Comparison of ENCODE assay signal across 17 cellular contexts in the genomic region with DNA sequence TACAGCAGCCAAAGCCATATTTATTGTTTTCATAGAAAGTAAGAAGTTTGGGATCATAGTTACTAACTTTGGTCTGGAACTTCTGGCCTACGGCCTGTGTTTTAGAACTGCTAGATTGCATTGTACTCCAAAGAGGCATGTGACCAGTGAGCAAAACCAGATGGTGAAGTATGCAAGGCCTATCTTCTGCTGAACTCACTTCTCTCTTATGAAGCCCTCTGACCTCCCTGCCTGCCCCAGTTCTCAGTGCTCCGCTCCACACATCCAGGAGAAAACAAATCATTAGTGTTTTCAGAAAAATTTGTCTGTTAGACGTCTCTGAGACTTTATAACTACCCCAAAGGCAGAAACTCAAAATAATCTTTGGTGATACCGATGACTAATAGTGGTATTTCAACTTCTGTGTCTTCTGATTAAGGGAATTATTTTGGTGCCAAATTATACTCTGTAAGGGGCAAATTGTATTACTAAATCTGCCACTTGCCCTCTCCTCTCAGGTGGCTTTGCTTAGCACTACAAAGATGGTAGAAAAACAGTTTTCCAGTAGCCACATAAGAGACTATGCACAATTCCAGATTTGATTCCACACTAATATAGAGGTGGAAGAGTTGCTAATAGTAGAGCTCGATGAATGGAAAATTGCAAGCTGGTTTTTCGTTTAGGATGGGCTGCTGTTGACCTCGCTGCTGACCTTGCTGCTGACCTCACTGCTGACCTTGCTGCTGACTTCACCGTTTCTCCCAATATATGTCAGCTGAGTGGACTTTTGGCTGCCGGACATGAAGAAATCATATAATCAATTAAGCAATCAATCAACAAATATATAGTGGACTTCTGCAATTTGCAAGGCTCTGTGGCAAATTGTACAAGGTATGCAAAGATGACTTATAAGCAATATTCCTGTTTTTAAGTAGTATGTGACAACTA.
A peak's percentile ranks its signal among the peaks of the same experiment; 100 is the strongest.
DNase-seq lines count a peak whose midpoint lies in the region; ATAC-seq, FAIRE-seq and TF ChIP-seq lines count a peak whose summit lies in the region.
"Had no signal": no experiment of that assay in that cellular context is flagged by ENCODE, and none has a peak within 500 bp of the region (broad histone marks: within the 10 kb centered on the region; RNA-seq: fewer than 3 reads in every experiment).

No MANE protein-coding gene starts in this region.

- no peaks in the 10 kb centered on the region for H3K79me2 ChIP-seq in K562 (ENCODE audit: control insufficient read depth, insufficient read depth, low read length)

- no peaks in the 10 kb centered on the region for H4K20me1 ChIP-seq in K562 (replicated peaks; ENCODE audit: control insufficient read depth, insufficient read depth, low read length)

- H3K4me3 ChIP-seq in K562 (no peak overlapping the region), left ventricle myocardium inferior (no peak overlapping the region), stomach smooth muscle (ENCODE audit: low read length in 2 of 2) (no peak overlapping the region)

- H3K4me1 ChIP-seq in K562 (replicated peaks in 1 of 2; ENCODE audit: control insufficient read depth in 2 of 2, insufficient read depth in 2 of 2, low read length in 2 of 2) (peaks cover 0 to 11% of the 10 kb centered on the region in 2 experiments; a peak in 1 of 5 replicates), left ventricle myocardium inferior (peaks cover 7% of the 10 kb centered on the region), stomach smooth muscle (ENCODE audit: control insufficient read depth, insufficient read depth, low read length) (peaks cover 24% of the 10 kb centered on the region)

- ATAC-seq in HG02870 (IDR thresholded peaks at IDR 0.05; ENCODE audit: unreplicated experiment) (peak; percentile 33), K562 (no peak), GM18505 (IDR thresholded peaks at IDR 0.05; ENCODE audit: unreplicated experiment) (no peak)
- ATAC-seq: CD8-positive, alpha-beta T cell had no signal

- no TSS peak for BruUV-seq in K562 (replicated peaks; lab: Mats Ljungman, UMichigan)

- in situ Hi-C loops in K562 (cut with MboI), result no loop called here

- DNase-seq in K562 (ENCODE audit: extremely low read depth in 1 of 4, low spot score in 3 of 4) (no peak), left ventricle myocardium inferior (no peak), NCI-H510A treated with DMSO at 0.1 percent for 48 hours (lab: John Stamatoyannopoulos, UW) (no peak), NCI-H345 treated with DMSO at 0.1 percent for 48 hours (lab: John Stamatoyannopoulos, UW; ENCODE audit: unreplicated experiment) (no peak), NCI-H1105 treated with DMSO at 0.1 percent for 48 hours (lab: John Stamatoyannopoulos, UW) (no peak)
- DNase-seq: activated CD4-positive, CD25-positive, alpha-beta regulatory T cell treated with anti-CD3 and anti-CD28 coated beads, Interleukin-2, amount 50 U/mL, for 72 hours; CD8-positive, alpha-beta T cell; cortex of kidney; GDM1; islet precursor cell; NCI-H1436 treated with DMSO at 0.1 percent for 48 hours; NCI-H446; stimulated activated CD4-positive, alpha-beta T cell treated with anti-CD3 and anti-CD28 coated beads, Interleukin-4, amount 100 ng/mL, for 1 hour had no signal

- intact Hi-C loops in K562 (cut with micrococcal nuclease), result no loop called here
- intact Hi-C loops in left ventricle myocardium inferior (cut with micrococcal nuclease), result no loop called here

- TF ChIP-seq EP300 in K562 (IDR thresholded peaks at IDR 0.05; ENCODE audit: low read length), result no peak

- TF ChIP-seq POLR2A in K562 (conservative IDR thresholded peaks at IDR 0.05) (no peak), GM18505 (IDR thresholded peaks at IDR 0.05; ENCODE audit: borderline replicate concordance, extremely low read depth, insufficient read depth, insufficient read length) (no peak)

- H3K27ac ChIP-seq in K562 (ENCODE audit: extremely low read depth, low read depth, low read length) (peak overlapping the region; percentile 91; the same call in 2 of the 3 replicates), left ventricle myocardium inferior (replicated peaks) (peak overlapping the region; percentile 4), stomach smooth muscle (ENCODE audit: low read length) (peak overlapping the region; percentile 0)

- H2AFZ ChIP-seq in K562 (ENCODE audit: low read depth, low read length), result peak overlapping the region; percentile 56

- H3K9me1 ChIP-seq in K562 (ENCODE audit: control insufficient read depth, insufficient read depth, low read length), result no peaks in the 10 kb centered on the region

- no peak for TF ChIP-seq CTCF in K562 (IDR thresholded peaks at IDR 0.05 in 2 of 3, conservative IDR thresholded peaks at IDR 0.05 in 1 of 3; ENCODE audit: insufficient read depth in 2 of 3, low read depth in 1 of 3, low read length in 3 of 3)
- no peak for TF ChIP-seq CTCF in left ventricle myocardium inferior (IDR thresholded peaks at IDR 0.05; ENCODE audit: borderline replicate concordance)

- POLR2A ChIA-PET in K562 (lab: Yijun Ruan, JAX), result no interaction called here

- H3K27me3 ChIP-seq in K562 (ENCODE audit: control insufficient read depth in 2 of 2, insufficient read depth in 2 of 2, low read length in 2 of 2) (no peaks in the 10 kb centered on the region), left ventricle myocardium inferior (ENCODE audit: low read depth) (no peaks in the 10 kb centered on the region), stomach smooth muscle (ENCODE audit: control insufficient read depth in 1 of 2, insufficient read depth in 2 of 2, low read length in 2 of 2) (no peaks in the 10 kb centered on the region)

- WGBS in K562 (ENCODE audit: insufficient coverage, low coverage, missing lambda C conversion rate), result 10% methylated on average over 9 of the region's 9 CpGs

- peak; percentile 11 for FAIRE-seq in K562 (lab: Jason Lieb, UNC)
- FAIRE-seq: GM18507 had no signal

- H3K9me3 ChIP-seq in K562 (replicated peaks; ENCODE audit: control insufficient read depth, insufficient read depth, low read depth, low read length), result no peaks in the 10 kb centered on the region
- H3K9me3 ChIP-seq in left ventricle myocardium inferior (replicated peaks), result peaks cover 21% of the 10 kb centered on the region
- H3K9me3 ChIP-seq in stomach smooth muscle (ENCODE audit: control insufficient read depth in 2 of 2, low read length in 2 of 2), result no peaks in the 10 kb centered on the region

- TF ChIP-seq RAD21 in K562 (CRISPR knock-in tag; conservative IDR thresholded peaks at IDR 0.05 in 1 of 2, IDR thresholded peaks at IDR 0.05 in 1 of 2), result no peak

- H3K36me3 ChIP-seq in K562 (ENCODE audit: control insufficient read depth, insufficient read depth, low read length) (no peaks in the 10 kb centered on the region), left ventricle myocardium inferior (no peaks in the 10 kb centered on the region), stomach smooth muscle (ENCODE audit: control insufficient read depth in 2 of 2, insufficient read depth in 2 of 2, low read length in 2 of 2) (no peaks in the 10 kb centered on the region)

- no peak overlapping the region for H3K4me2 ChIP-seq in K562 (ENCODE audit: insufficient read depth, low read length)

- H3K9ac ChIP-seq in K562 (ENCODE audit: insufficient read depth in 1 of 2, low read depth in 2 of 2, low read length in 2 of 2), result no peak overlapping the region
- H3K9ac ChIP-seq in stomach smooth muscle (ENCODE audit: low read length in 2 of 2), result no peak overlapping the region

- CTCF ChIA-PET in K562 (lab: Yijun Ruan, JAX; ENCODE audit: low intra/inter-chr PET ratio), result no interaction called here

TF ChIP-seq in K562, 482 proteins besides CTCF, POLR2A, EP300 and RAD21:
- TF ChIP-seq PHF20 (IDR thresholded peaks at IDR 0.05; ENCODE audit: partially characterized antibody) (no peak), MAFG (tag; conservative IDR thresholded peaks at IDR 0.05) (no peak), NR2C2 (CRISPR knock-in tag; IDR thresholded peaks at IDR 0.05) (no peak), NR2C2 (tag; IDR thresholded peaks at IDR 0.05) (peak; percentile 29; the same call in 1 of the 2 replicates), KHSRP (IDR thresholded peaks at IDR 0.05) (no peak), NCOA4 (IDR thresholded peaks at IDR 0.05; ENCODE audit: partially characterized antibody) (no peak), ZNF668 (CRISPR knock-in tag; IDR thresholded peaks at IDR 0.05) (no peak), EZH2 (IDR thresholded peaks at IDR 0.05; ENCODE audit: borderline replicate concordance, low read depth, low read length) (no peak), CEBPG (CRISPR knock-in tag; IDR thresholded peaks at IDR 0.05) (no peak), CEBPG (tag; conservative IDR thresholded peaks at IDR 0.05 in 1 of 2, IDR thresholded peaks at IDR 0.05 in 1 of 2) (0 out of 4 replicates have a peak, but pooled peaks of 1 of the 2 experiments have one; percentile 28), TCF3 (CRISPR knock-in tag; IDR thresholded peaks at IDR 0.05) (no peak), SRSF9 (IDR thresholded peaks at IDR 0.05; ENCODE audit: borderline replicate concordance, low read depth, low read length) (no peak), BCOR (IDR thresholded peaks at IDR 0.05) (no peak)
TF ChIP-seq in K562: peak in this region for 2.

Comparison
In these comparisons a context has a peak if more than half of its experiments do, and no peak if none do; other contexts are left out.
1. H3K27ac ChIP-seq: peak in every context shown above with its lines; median percentile 91 in K562; 4 in left ventricle myocardium inferior; 0 in stomach smooth muscle.